Comparison of ENCODE assay signal across 6 cellular contexts in genomic region chr10:6043377-6043776, GRCh38. TPM values are rescaled to one million over a fixed set of nuclear protein-coding genes. Genes with fewer than 3 reads are reported as not detected.
"Had no signal": no experiment of that assay in that cellular context is flagged by ENCODE, and none has a peak within 500 bp of the region (broad histone marks: within the 10 kb centered on the region; RNA-seq: fewer than 3 reads in every experiment).

No MANE protein-coding gene starts in this region.

RNA-seq across cellular contexts. Expression of gene IL2RA, which starts 18.8 kb away (rescaled TPM):
- total RNA-seq: dermis microvascular lymphatic vessel endothelial cell, endodermal cell, endothelial cell of umbilical vein, hepatocyte, skeletal muscle tissue, temporal lobe had no signal
- polyA plus RNA-seq: endothelial cell of umbilical vein, hepatocyte had no signal
